ENCODE assay signal across 8 cellular contexts in the genomic region with DNA sequence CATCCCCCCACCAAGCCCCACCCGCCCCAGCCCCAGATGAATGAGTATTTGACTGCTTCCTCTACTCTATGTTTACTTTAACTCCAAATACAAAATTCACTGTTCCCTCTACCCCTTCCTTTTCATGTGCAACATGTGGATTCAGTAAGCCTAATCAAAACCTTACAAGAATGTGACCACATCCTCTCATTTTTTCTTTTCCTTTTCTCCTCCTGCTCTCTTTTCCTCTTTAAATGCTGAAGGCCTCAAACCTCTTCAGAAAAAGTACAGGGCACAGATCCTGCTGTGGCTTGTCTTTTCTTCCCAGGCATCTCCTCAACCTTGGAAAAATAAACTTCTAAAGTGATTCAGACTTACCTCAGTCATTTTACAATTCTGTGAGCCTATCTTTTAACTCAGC.
DNase-seq lines count a peak whose midpoint lies in the region; ATAC-seq and TF ChIP-seq lines count a peak whose summit lies in the region.
"Had no signal": no experiment of that assay in that cellular context is flagged by ENCODE, and none has a peak within 500 bp of the region (broad histone marks: within the 10 kb centered on the region; RNA-seq: fewer than 3 reads in every experiment).

No MANE protein-coding gene starts in this region.

- no peaks in the 10 kb centered on the region for H4K20me1 ChIP-seq in PC-3 (ENCODE audit: low read length)
- no peaks in the 10 kb centered on the region for H4K20me1 ChIP-seq in neural progenitor cell (ENCODE audit: low read depth)

- no peak overlapping the region for H3K4me3 Mint-ChIP-seq in neural progenitor cell

- H3K4me3 ChIP-seq in PC-3 (ENCODE audit: low read length) (no peak overlapping the region), choroid plexus epithelial cell (ENCODE audit: low read depth, low read length) (no peak overlapping the region), neural progenitor cell (no peak overlapping the region)
- H3K4me3 ChIP-seq: prostate gland had no signal

- intact Hi-C loops in PC-3 (cut with micrococcal nuclease) = no loop called here

- H3K9me3 ChIP-seq in PC-3 (ENCODE audit: low read length) = no peaks in the 10 kb centered on the region
- H3K9me3 ChIP-seq in neural progenitor cell (ENCODE audit: low read depth) = no peaks in the 10 kb centered on the region
- H3K9me3 ChIP-seq: prostate gland had no signal

- peaks cover 3% of the 10 kb centered on the region for H3K9me3 Mint-ChIP-seq in neural progenitor cell

- H3K4me1 Mint-ChIP-seq in neural progenitor cell = no peaks in the 10 kb centered on the region

- POLR2A ChIA-PET in PC-3 (lab: Charles Lee; ENCODE audit: unreplicated experiment) = interaction anchor here (0.6 kb wide), 1 partner anchor 11 kb away, joined by 11 read pairs; no protein-coding TSS in a partner anchor

- peak overlapping the region; percentile 67 for H3K27ac ChIP-seq in PC-3 (ENCODE audit: low read length)
- H3K27ac ChIP-seq in neural progenitor cell = peak overlapping the region; percentile 80
- H3K27ac ChIP-seq: prostate gland had no signal

- TF ChIP-seq CTCF in PC-3 (conservative IDR thresholded peaks at IDR 0.05; ENCODE audit: low read depth, low read length) = no peak
- no peak for TF ChIP-seq CTCF in choroid plexus epithelial cell (conservative IDR thresholded peaks at IDR 0.05; ENCODE audit: low read depth, low read length)
- TF ChIP-seq CTCF in neural progenitor cell (IDR thresholded peaks at IDR 0.05) = no peak

- H3K9ac ChIP-seq in PC-3 (ENCODE audit: low read length) (no peak overlapping the region), neural progenitor cell (no peak overlapping the region)

- peaks cover 20% of the 10 kb centered on the region for H3K36me3 Mint-ChIP-seq in neural progenitor cell

- no TSS peak for BruUV-seq in PC-3 (replicated peaks; lab: Mats Ljungman, UMichigan)

- ATAC-seq in PC-3 (peak; percentile 60), HG03571 (IDR thresholded peaks at IDR 0.05; ENCODE audit: unreplicated experiment) (no peak)

- peaks cover 8% of the 10 kb centered on the region; the same call in 1 of the 2 replicates for H3K4me1 ChIP-seq in PC-3 (ENCODE audit: insufficient read depth, low read length)
- no peaks in the 10 kb centered on the region for H3K4me1 ChIP-seq in neural progenitor cell
- H3K4me1 ChIP-seq: prostate gland had no signal

- H3K27me3 ChIP-seq in PC-3 (ENCODE audit: low read length) (no peaks in the 10 kb centered on the region), neural progenitor cell (no peaks in the 10 kb centered on the region)

- CTCF ChIA-PET in PC-3 (lab: Charles Lee) = interaction anchor here (0.6 kb wide), 1 partner anchor 191 kb away, joined by 3 read pairs; no protein-coding TSS in a partner anchor

- H3F3A ChIP-seq in PC-3 (ENCODE audit: low read length, unreplicated experiment) (no peaks in the 10 kb centered on the region), neural progenitor cell (ENCODE audit: low read depth) (no peaks in the 10 kb centered on the region)

- H3K9me2 ChIP-seq in PC-3 (replicated peaks; ENCODE audit: low read length) = no peaks in the 10 kb centered on the region

- no peaks in the 10 kb centered on the region for H3K79me2 ChIP-seq in PC-3 (ENCODE audit: low read length)
- no peaks in the 10 kb centered on the region for H3K79me2 ChIP-seq in neural progenitor cell (ENCODE audit: low read depth)

- H3K27ac Mint-ChIP-seq in neural progenitor cell = no peak overlapping the region

- no peak overlapping the region for H2AFZ ChIP-seq in PC-3 (ENCODE audit: low read length)
- no peak overlapping the region for H2AFZ ChIP-seq in neural progenitor cell (replicated peaks)

- no peaks in the 10 kb centered on the region for H3K36me3 ChIP-seq in PC-3 (ENCODE audit: low read depth, low read length)
- H3K36me3 ChIP-seq in neural progenitor cell = peaks cover 7% of the 10 kb centered on the region
- H3K36me3 ChIP-seq: prostate gland had no signal

- DNase-seq in EL (peak; percentile 77), PC-3 (peak; percentile 10), choroid plexus epithelial cell (ENCODE audit: low read depth) (peak; percentile 78), neural progenitor cell (ENCODE audit: low spot score) (no peak), NCI-H2227 treated with DMSO at 0.1 percent for 48 hours (lab: John Stamatoyannopoulos, UW) (no peak)
- DNase-seq in stimulated activated naive CD4-positive, alpha-beta T cell treated with Interleukin-2 at 50 U/mL for 16 hours (lab: John Stamatoyannopoulos, UW) = no peak

- peaks cover 2% of the 10 kb centered on the region for H3K27me3 Mint-ChIP-seq in neural progenitor cell (ENCODE audit: insufficient read depth, low read depth)

- H3K4me2 ChIP-seq in PC-3 (ENCODE audit: low read length) (peak overlapping the region; percentile 26), neural progenitor cell (no peak overlapping the region)

Comparison
In these comparisons a context has a peak if more than half of its experiments do, and no peak if none do; other contexts are left out.
1. DNase-seq: peak in EL (single experiment), PC-3 (single experiment) and choroid plexus epithelial cell (single experiment); none in neural progenitor cell (single experiment), NCI-H2227 treated with DMSO at 0.1 percent for 48 hours (single experiment) and stimulated activated naive CD4-positive, alpha-beta T cell treated with Interleukin-2 at 50 U/mL for 16 hours (single experiment).